ENCODE assay signal across 11 cellular contexts in the genomic region with DNA sequence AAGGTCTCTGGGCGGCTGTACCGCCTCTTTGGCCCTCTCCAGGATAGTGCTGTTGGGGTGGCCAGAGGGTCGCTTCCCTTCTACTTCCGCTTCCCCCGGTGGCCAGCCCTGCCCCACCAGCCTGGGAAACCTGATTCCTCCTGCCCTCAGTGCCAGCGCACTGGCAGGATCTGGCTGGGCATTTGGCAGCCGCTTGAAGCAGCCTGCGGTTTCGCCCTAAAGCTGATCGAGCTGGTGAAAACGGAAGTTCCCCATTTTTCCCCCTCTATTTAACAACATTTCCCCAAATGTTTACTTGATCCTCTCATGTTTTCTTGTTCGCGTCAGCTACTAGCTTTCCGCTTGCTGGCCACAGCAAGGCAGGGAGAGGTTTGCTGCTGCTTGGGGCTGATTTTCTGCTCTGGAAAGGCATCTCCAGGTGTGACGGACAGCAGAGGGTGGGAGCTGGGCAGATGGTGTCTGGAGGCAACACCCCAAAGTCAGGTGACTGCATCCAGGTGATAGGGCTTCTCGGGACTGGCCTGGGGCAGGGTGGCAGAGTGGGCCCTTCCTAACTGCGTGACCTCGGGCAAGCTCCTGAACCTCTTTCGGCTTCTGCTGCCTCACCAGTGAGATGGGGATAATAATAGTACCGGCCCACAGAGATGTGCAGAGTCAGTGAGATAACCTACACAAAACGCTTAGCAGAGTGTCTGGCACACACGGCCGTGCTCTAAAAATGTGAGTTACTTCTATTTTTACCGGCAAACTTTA. TPM values are rescaled to one million over a fixed set of nuclear protein-coding genes. Genes with fewer than 3 reads are reported as not detected.
DNase-seq lines count a peak whose midpoint lies in the region; ATAC-seq, FAIRE-seq and TF ChIP-seq lines count a peak whose summit lies in the region.
"Had no signal": no experiment of that assay in that cellular context is flagged by ENCODE, and none has a peak within 500 bp of the region (broad histone marks: within the 10 kb centered on the region; RNA-seq: fewer than 3 reads in every experiment).

No MANE protein-coding gene starts in this region.

- H3K4me3 ChIP-seq in CD8-positive, alpha-beta T cell (ENCODE audit: low read depth, low read length): no peak overlapping the region
- H3K4me3 ChIP-seq in H1 (ENCODE audit: extremely low read depth in 1 of 4, insufficient read depth in 2 of 4, low read depth in 3 of 4, low read length in 4 of 4): no peak overlapping the region

- H4K5ac ChIP-seq in H1 (ENCODE audit: insufficient read length, low read depth, low read length): no peak overlapping the region

- no peak for TF ChIP-seq RAD21 in H1 (IDR thresholded peaks at IDR 0.05 in 1 of 2, conservative IDR thresholded peaks at IDR 0.05 in 1 of 2; ENCODE audit: low read depth in 2 of 2, low read length in 2 of 2)

- peaks cover 1% of the 10 kb centered on the region; the same call in 1 of the 2 replicates for H3K23me2 ChIP-seq in H1 (ENCODE audit: low read depth, low read length)

- ATAC-seq in CD8-positive, alpha-beta T cell: no peak
- ATAC-seq in naive B cell (ENCODE audit: low read depth in 2 of 2): peak; percentile 55 to 72
- no peak for ATAC-seq in natural killer cell
- no peak for ATAC-seq in HG02884 (IDR thresholded peaks at IDR 0.05; ENCODE audit: unreplicated experiment)
- no peak for ATAC-seq in GM21515 (IDR thresholded peaks at IDR 0.05; ENCODE audit: unreplicated experiment)

- H2BK120ac ChIP-seq in H1 (replicated peaks; ENCODE audit: low read depth, low read length): no peak overlapping the region

- H3K14ac ChIP-seq in H1 (ENCODE audit: insufficient read length): no peak overlapping the region

- H2BK12ac ChIP-seq in H1 (ENCODE audit: low read depth, low read length): no peak overlapping the region

- no peak overlapping the region for H3K23ac ChIP-seq in H1 (ENCODE audit: insufficient read length)

- H3K4me3 Mint-ChIP-seq in CD8-positive, alpha-beta T cell: peak overlapping the region; percentile 22
- H3K4me3 Mint-ChIP-seq in naive B cell (peak overlapping the region in 7 of 8 donors; percentile 30 to 79 (median 50)), natural killer cell (no peak overlapping the region)

- intact Hi-C loops in CD8-positive, alpha-beta T cell (cut with DNase I, micrococcal nuclease): loop anchor here in 1 of 2 experiments (10.0 kb wide), 1 partner anchor 675 kb away; no protein-coding TSS in a partner anchor
- intact Hi-C loops in natural killer cell (cut with micrococcal nuclease): no loop called here

- no peaks in the 10 kb centered on the region; the same call in 1 of the 2 replicates for H3K79me1 ChIP-seq in H1 (ENCODE audit: low read depth, low read length)

- no peak overlapping the region for H3K4me2 ChIP-seq in H1 (ENCODE audit: insufficient read depth in 1 of 2, low read depth in 2 of 2, low read length in 2 of 2)

- no peak overlapping the region for H2BK20ac ChIP-seq in H1 (ENCODE audit: low read length)

- H4K8ac ChIP-seq in H1 (ENCODE audit: extremely low read depth, insufficient read depth, low read length): no peak overlapping the region

- H3K27me3 Mint-ChIP-seq in CD8-positive, alpha-beta T cell (ENCODE audit: low read depth): peaks cover 55% of the 10 kb centered on the region
- H3K27me3 Mint-ChIP-seq in naive B cell (peaks cover 12 to 67% (median 53%) of the 10 kb centered on the region in 3 donors), natural killer cell (ENCODE audit: low read depth in 2 of 2) (peaks cover 40 to 48% of the 10 kb centered on the region in 2 donors)

- CTCF ChIA-PET in CD8-positive, alpha-beta T cell (lab: Charles Lee): interaction anchor here (0.9 kb wide), 1 partner anchor 145 kb away, joined by 3 read pairs; no protein-coding TSS in a partner anchor
- CTCF ChIA-PET in H1 (lab: Charles Lee; ENCODE audit: partially characterized antibody): interaction anchor here (1.2 to 16.5 kb wide), 7 partner anchors 8 to 145 kb away, joined by 4 to 448 read pairs (median 6); no protein-coding TSS in a partner anchor

- no peak for DNase-seq in CD8-positive, alpha-beta T cell
- DNase-seq in NCI-H2107 treated with DMSO at 0.1 percent for 48 hours (lab: John Stamatoyannopoulos, UW; ENCODE audit: unreplicated experiment) (peak; percentile 66), H1 (ENCODE audit: low read depth in 1 of 2, low spot score in 2 of 2) (no peak), naive B cell (no peak), natural killer cell (no peak), SK-N-DZ (ENCODE audit: low spot score) (no peak)
- DNase-seq: NCI-H1694 treated with DMSO at 0.1 percent for 48 hours had no signal

- TF ChIP-seq CTCF in CD8-positive, alpha-beta T cell (IDR thresholded peaks at IDR 0.05): no peak
- TF ChIP-seq CTCF in H1 (IDR thresholded peaks at IDR 0.05; ENCODE audit: control extremely low read depth in 1 of 3, insufficient read depth in 1 of 3, low read depth in 1 of 3, low read length in 3 of 3): no peak
- TF ChIP-seq CTCF in natural killer cell (IDR thresholded peaks at IDR 0.05): no peak

- peaks cover 4% of the 10 kb centered on the region for H3K9me3 Mint-ChIP-seq in CD8-positive, alpha-beta T cell
- peaks cover 0 to 18% (median 4%) of the 10 kb centered on the region in 7 donors for H3K9me3 Mint-ChIP-seq in naive B cell
- H3K9me3 Mint-ChIP-seq in natural killer cell: peaks cover 0 to 3% of the 10 kb centered on the region in 2 donors

- no peak overlapping the region for H2AFZ ChIP-seq in H1 (ENCODE audit: low read length)

- no peak overlapping the region for H3K9ac ChIP-seq in H1 (replicated peaks in 1 of 4; ENCODE audit: extremely low read depth in 1 of 4, low read depth in 3 of 4, low read length in 3 of 4)

- no peak for FAIRE-seq in H1 (lab: Jason Lieb, UNC)

- no peak overlapping the region for H2BK5ac ChIP-seq in H1 (ENCODE audit: low read depth, low read length)

- no peak overlapping the region for H4K91ac ChIP-seq in H1 (replicated peaks; ENCODE audit: insufficient read length, low read length)

- no peaks in the 10 kb centered on the region for H3K79me2 ChIP-seq in H1 (ENCODE audit: control insufficient read depth in 1 of 2, insufficient read depth in 2 of 2, low read length in 2 of 2)

- H3K36me3 Mint-ChIP-seq in CD8-positive, alpha-beta T cell: no peaks in the 10 kb centered on the region
- H3K36me3 Mint-ChIP-seq in naive B cell (peaks cover 0 to 7% of the 10 kb centered on the region in 2 donors), natural killer cell (no peaks in the 10 kb centered on the region)

- peaks cover 0 to 2% of the 10 kb centered on the region in 2 experiments for H4K20me1 ChIP-seq in H1 (replicated peaks in 1 of 2; ENCODE audit: control insufficient read depth in 1 of 2, insufficient read depth in 2 of 2, low read length in 2 of 2)

- H3K4me1 Mint-ChIP-seq in CD8-positive, alpha-beta T cell (ENCODE audit: low read depth): peaks cover 22% of the 10 kb centered on the region
- H3K4me1 Mint-ChIP-seq in naive B cell: peaks cover 14 to 23% (median 21%) of the 10 kb centered on the region in 3 donors
- peaks cover 15 to 20% of the 10 kb centered on the region in 2 donors for H3K4me1 Mint-ChIP-seq in natural killer cell

- no peak overlapping the region for H3K27ac ChIP-seq in CD8-positive, alpha-beta T cell (ENCODE audit: low read depth, low read length)
- H3K27ac ChIP-seq in H1 (ENCODE audit: low read depth, low read length): no peak overlapping the region
- H3K27ac ChIP-seq: neutrophil had no signal

- no peak for TF ChIP-seq EP300 in H1 (IDR thresholded peaks at IDR 0.05; ENCODE audit: borderline replicate concordance in 1 of 2, low read depth in 2 of 2, low read length in 2 of 2)

- peaks cover 5% of the 10 kb centered on the region for H3K27me3 ChIP-seq in CD8-positive, alpha-beta T cell (ENCODE audit: insufficient read depth, low read length)
- H3K27me3 ChIP-seq in H1 (replicated peaks in 1 of 4; ENCODE audit: control insufficient read depth in 3 of 4, extremely low read depth in 1 of 4, insufficient read depth in 3 of 4, low read length in 3 of 4): no peaks in the 10 kb centered on the region

- WGBS in H1 (ENCODE audit: extremely low coverage in 1 of 2, insufficient coverage in 1 of 2, insufficient read length in 1 of 2, insufficient replicate concordance in 2 of 2, low coverage in 1 of 2, low lambda C conversion rate in 2 of 2, missing lambda C conversion rate in 1 of 2), 2 experiments: 85% methylated on average over 24 of the region's 24 CpGs; no CpG with 5 or more reads in 1 of the 2 experiments

- H3K36me3 ChIP-seq in CD8-positive, alpha-beta T cell (ENCODE audit: insufficient read depth, low read length): no peaks in the 10 kb centered on the region
- H3K36me3 ChIP-seq in H1 (ENCODE audit: control insufficient read depth in 2 of 4, insufficient read depth in 4 of 4, low read length in 3 of 4): no peaks in the 10 kb centered on the region
- H3K36me3 ChIP-seq: neutrophil had no signal

- H3K27ac Mint-ChIP-seq in CD8-positive, alpha-beta T cell: no peak overlapping the region
- H3K27ac Mint-ChIP-seq in naive B cell: peak overlapping the region in 3 of 6 donors; percentile 54 to 79 (median 59)
- no peak overlapping the region for H3K27ac Mint-ChIP-seq in natural killer cell

- no peak overlapping the region for H2BK15ac ChIP-seq in H1 (ENCODE audit: low read length)

- H3K4ac ChIP-seq in H1 (replicated peaks; ENCODE audit: insufficient read length, low read depth, low read length): no peak overlapping the region

- H2AK5ac ChIP-seq in H1 (ENCODE audit: low read depth, low read length): 0 out of 2 replicates have a peak overlapping the region, but pooled peaks have one; percentile 75

- H3K4me1 ChIP-seq in CD8-positive, alpha-beta T cell (ENCODE audit: insufficient read depth, low read length): peaks cover 16% of the 10 kb centered on the region
- peaks cover 0 to 5% (median 2%) of the 10 kb centered on the region in 4 experiments; a peak in 2 of 7 replicates for H3K4me1 ChIP-seq in H1 (replicated peaks in 1 of 4; ENCODE audit: control insufficient read depth in 3 of 4, insufficient read depth in 4 of 4, low read length in 3 of 4)

- H3K18ac ChIP-seq in H1 (ENCODE audit: extremely low read depth, low read length): no peak overlapping the region

- H3K56ac ChIP-seq in H1 (replicated peaks; ENCODE audit: insufficient read length, low read depth, low read length): no peak overlapping the region

- H3K9me3 ChIP-seq in CD8-positive, alpha-beta T cell (ENCODE audit: low read length): no peaks in the 10 kb centered on the region
- H3K9me3 ChIP-seq in H1 (ENCODE audit: insufficient read depth in 2 of 2, low read depth in 1 of 2, low read length in 1 of 2): no peaks in the 10 kb centered on the region
- H3K9me3 ChIP-seq: neutrophil had no signal

- POLR2A ChIA-PET in CD8-positive, alpha-beta T cell (lab: Charles Lee): interaction anchor here (0.6 kb wide), 1 partner anchor 37 kb away, joined by 3 read pairs; no protein-coding TSS in a partner anchor
- POLR2A ChIA-PET in H1 (lab: Charles Lee; ENCODE audit: partially characterized antibody): interaction anchor here (0.6 to 0.8 kb wide), 2 partner anchors 80 to 499 kb away, joined by 3 read pairs; no protein-coding TSS in a partner anchor

- no peak for TF ChIP-seq POLR2A in H1 (IDR thresholded peaks at IDR 0.05; ENCODE audit: control extremely low read depth in 1 of 2, low read depth in 2 of 2, low read length in 2 of 2)

RNA-seq across cellular contexts. Expression of a gene that starts 53.0 kb away (rescaled TPM):
- under 1 TPM; 0.14 to 0.44 TPM for total RNA-seq in CD8-positive, alpha-beta T cell
- 26.1 and 29.1 TPM in 2 replicates for total RNA-seq in H1 (2021; fragmentation: NEBNext Ultra II Directional; extraction: Animal tissue kit (Norgen Biotek cat#: 25700))
- polyA plus RNA-seq in H1 (2011; rRNA removed) (11.5 and 20.7 TPM in 2 replicates), naive B cell (ENCODE audit: low read depth in 6 of 6) (under 1 TPM in 4 of 6 donors, not detected in 2; 0.26 to 0.49 (median 0.41) TPM)
- polyA plus RNA-seq in H1 (2011; cell fraction: cytosol; rRNA removed): 18.5 TPM
- 28.8 TPM for polyA plus RNA-seq in H1 (2011; cell fraction: nucleus; rRNA removed)
- polyA plus RNA-seq in H1 (2012, experiment 1 of 2): 12.7 to 19.8 TPM (median 17.2 TPM) in 4 replicates
- 14.9 TPM for polyA plus RNA-seq in H1 (2012, experiment 2 of 2)
- polyA plus RNA-seq in H1 (2013, experiment 1 of 2): 20.1 TPM
- 22.9 TPM for polyA plus RNA-seq in H1 (2013, experiment 2 of 2)
- 22.9 and 41.1 TPM in 2 replicates for polyA minus RNA-seq in H1 (2011; rRNA and poly(A)+ RNA removed)
- polyA minus RNA-seq in H1 (2011; cell fraction: cytosol; rRNA and poly(A)+ RNA removed): 7.2 TPM
- polyA minus RNA-seq in H1 (2011; cell fraction: nucleus; rRNA and poly(A)+ RNA removed): 17.2 TPM
- 1 to 10 TPM in 2 of 3 donors, under 1 TPM in 1; 0.86 to 1.6 (median 1.1) TPM for total RNA-seq in natural killer cell
- polyA plus RNA-seq in SK-N-DZ (2014; cell fraction: cytosol; rRNA removed): 19.9 and 23.4 TPM in 2 replicates
- 34.1 and 38.4 TPM in 2 replicates for polyA plus RNA-seq in SK-N-DZ (2014; cell fraction: nucleus; rRNA removed)
- total RNA-seq: T-helper 1 cell treated with Interleukin-12 subunit alpha and Interleukin-12 subunit beta and Interleukin-4 antibody, amounts not matched to agents 30 ng/mL and 1 ng/mL, for 36 hours had no signal

Comparison
In these comparisons a context has a peak if more than half of its experiments do, and no peak if none do; other contexts are left out.
1. ATAC-seq: peak in naive B cell (2 of 2); none in CD8-positive, alpha-beta T cell (single experiment), natural killer cell (0 of 3), HG02884 (single experiment) and GM21515 (single experiment).
2. RNA of a gene that starts 53.0 kb away (total RNA-seq): 26.1 to 29.1 TPM in H1; 0.86 to 1.6 TPM in natural killer cell and 0.14 to 0.44 TPM in CD8-positive, alpha-beta T cell; every median in the first group is over 10 times any median in the second.